8 cellular contexts compared by ENCODE assay signal in the genomic region with DNA sequence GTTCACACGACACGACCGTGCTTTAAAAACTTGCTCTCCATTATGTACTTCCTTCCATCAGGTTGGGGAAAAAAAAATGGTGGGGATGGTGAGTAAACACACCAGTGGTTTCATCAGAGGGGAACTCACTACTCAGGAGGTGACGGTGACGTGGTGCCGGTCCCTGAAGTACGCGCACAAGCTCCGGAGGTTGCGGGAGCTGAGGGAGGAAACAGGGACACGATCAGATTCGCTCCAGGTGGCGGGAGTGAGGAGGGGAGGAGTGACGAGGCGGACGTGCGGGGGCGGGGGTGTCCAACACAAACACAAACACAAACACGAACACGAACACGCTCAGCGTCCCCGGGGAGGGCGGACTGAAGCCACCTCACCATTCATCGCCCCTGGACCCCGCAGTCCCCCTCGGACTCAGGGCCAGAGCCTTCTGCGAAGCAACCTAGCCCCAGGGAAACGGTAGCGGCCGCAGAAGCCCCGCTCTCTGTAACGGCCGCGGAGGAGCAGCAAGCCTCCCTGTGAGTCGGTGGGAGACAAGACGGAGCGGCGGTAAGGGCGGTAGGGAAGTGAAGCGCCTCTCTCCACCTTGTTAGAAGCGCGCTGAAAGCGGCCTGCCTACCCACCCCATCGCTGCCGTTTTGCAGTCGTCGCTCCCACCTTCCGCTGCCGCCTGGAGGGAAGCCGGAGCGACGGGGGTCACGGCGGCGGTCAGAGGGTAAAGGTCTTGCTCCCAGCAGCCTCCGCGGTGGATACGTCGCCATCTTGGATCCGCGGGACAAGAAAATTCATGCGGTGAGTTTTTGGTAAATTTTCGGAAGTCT. TPM values are rescaled to one million over a fixed set of nuclear protein-coding genes. Genes with fewer than 3 reads are reported as not detected.
DNase-seq lines count a peak whose midpoint lies in the region; ATAC-seq and TF ChIP-seq lines count a peak whose summit lies in the region.

Gene CNOT2 (plus strand): TSS at position 739 of the 815 bp plus-strand sequence. CDS start 34,794 bp downstream, outside the sequence.

- H3K27me3 Mint-ChIP-seq in naive thymus-derived CD8-positive, alpha-beta T cell, result no peaks in the 10 kb centered on the region
- no peaks in the 10 kb centered on the region for H3K27me3 Mint-ChIP-seq in stimulated activated naive B cell treated with anti-CD40 and anti-IgM and Interleukin-4, amounts not matched to agents 10 μg/mL and 1 μg/mL and 100 μg/mL, for 72 hours

- in situ Hi-C loops in GM23248 (cut with MboI), result no loop called here

- peaks cover 4% of the 10 kb centered on the region; the same call in 1 of the 2 replicates for H4K20me1 ChIP-seq in DOHH2 (ENCODE audit: control insufficient read depth, insufficient read depth, low read depth, low read length)
- peaks cover 11% of the 10 kb centered on the region for H4K20me1 ChIP-seq in GM23248 (ENCODE audit: insufficient read depth)
- H4K20me1 ChIP-seq in Karpas-422 (ENCODE audit: insufficient read depth, low read depth, low read length), result no peaks in the 10 kb centered on the region
- peaks cover 3% of the 10 kb centered on the region for H4K20me1 ChIP-seq in fibroblast of lung (ENCODE audit: control insufficient read depth, extremely low read depth, insufficient read depth, low read length)

- H3K27ac Mint-ChIP-seq in naive thymus-derived CD8-positive, alpha-beta T cell, result peak within 1 kb of the TSS; percentile 97 to 100 (median 99)
- peak within 1 kb of the TSS; percentile 99 for H3K27ac Mint-ChIP-seq in stimulated activated naive B cell treated with anti-CD40 and anti-IgM and Interleukin-4, amounts not matched to agents 10 μg/mL and 1 μg/mL and 100 μg/mL, for 72 hours

- H2AFZ ChIP-seq in GM23248, result peak within 1 kb of the TSS; percentile 79
- no peak within 1 kb of the TSS for H2AFZ ChIP-seq in Karpas-422 (ENCODE audit: low read length)
- H2AFZ ChIP-seq in fibroblast of lung (ENCODE audit: low read length), result peak within 1 kb of the TSS; percentile 95

- no peaks in the 10 kb centered on the region for H3K9me2 ChIP-seq in DOHH2 (replicated peaks; ENCODE audit: control insufficient read depth, low read length)
- no peaks in the 10 kb centered on the region for H3K9me2 ChIP-seq in GM23248 (ENCODE audit: insufficient read depth)
- no peaks in the 10 kb centered on the region for H3K9me2 ChIP-seq in Karpas-422 (replicated peaks; ENCODE audit: insufficient read depth, low read length)

- peak; percentile 77 to 80 for ATAC-seq in naive thymus-derived CD8-positive, alpha-beta T cell
- ATAC-seq in stimulated activated naive B cell treated with anti-CD40 and anti-IgM and Interleukin-4, amounts not matched to agents 10 μg/mL and 1 μg/mL and 100 μg/mL, for 72 hours (replicated peaks), result peak; percentile 87 to 89

- DNase-seq in GM23248, result peak; percentile 97
- DNase-seq in Karpas-422, result peak; percentile 95
- peak; percentile 91 for DNase-seq in RPMI8226
- DNase-seq in activated T-helper 1 cell treated with anti-CD3 and anti-CD28 coated beads, Interleukin-2, amount 50 U/mL, for 16 hours (ENCODE audit: low read depth in 1 of 2, low spot score in 1 of 2), result peak; percentile 81 to 83
- peak; percentile 88 to 91 for DNase-seq in fibroblast of lung (ENCODE audit: low read depth in 2 of 2)
- DNase-seq in naive thymus-derived CD8-positive, alpha-beta T cell, result peak; percentile 82 to 93 (median 90)
- peak; percentile 85 for DNase-seq in stimulated activated naive B cell treated with anti-CD40 and anti-IgM and Interleukin-4, amounts not matched to agents 10 μg/mL and 1 μg/mL and 100 μg/mL, for 72 hours

- H3K9me3 Mint-ChIP-seq in naive thymus-derived CD8-positive, alpha-beta T cell, result no peaks in the 10 kb centered on the region
- H3K9me3 Mint-ChIP-seq in stimulated activated naive B cell treated with anti-CD40 and anti-IgM and Interleukin-4, amounts not matched to agents 10 μg/mL and 1 μg/mL and 100 μg/mL, for 72 hours, result no peaks in the 10 kb centered on the region

- H3K36me3 Mint-ChIP-seq in naive thymus-derived CD8-positive, alpha-beta T cell, result peaks cover 11 to 67% (median 22%) of the 10 kb centered on the region in 3 donors
- H3K36me3 Mint-ChIP-seq in stimulated activated naive B cell treated with anti-CD40 and anti-IgM and Interleukin-4, amounts not matched to agents 10 μg/mL and 1 μg/mL and 100 μg/mL, for 72 hours, result peaks cover 29 to 35% of the 10 kb centered on the region in 2 donors

- POLR2A ChIA-PET in naive thymus-derived CD8-positive, alpha-beta T cell (lab: Charles Lee), result interaction anchor here (0.6 to 2.1 kb wide), 7 partner anchors 62 to 1420 kb away, joined by 3 to 18 read pairs (median 5); partner anchors contain the start of genes KCNMB4, THAP2 and ZFC3H1

- H3K27ac ChIP-seq in DOHH2 (ENCODE audit: low read depth, low read length) (peak within 1 kb of the TSS; percentile 92), GM23248 (peak within 1 kb of the TSS; percentile 99), Karpas-422 (ENCODE audit: low read length) (peak within 1 kb of the TSS; percentile 97), fibroblast of lung (ENCODE audit: insufficient read depth, low read length) (peak within 1 kb of the TSS; percentile 100)

- H3K27me3 ChIP-seq in DOHH2 (ENCODE audit: control insufficient read depth, low read length) (no peaks in the 10 kb centered on the region), GM23248 (replicated peaks; ENCODE audit: insufficient read depth) (no peaks in the 10 kb centered on the region), Karpas-422 (ENCODE audit: low read length) (no peaks in the 10 kb centered on the region), fibroblast of lung (ENCODE audit: control insufficient read depth, insufficient read depth, low read length) (no peaks in the 10 kb centered on the region)

- H3K9me3 ChIP-seq in DOHH2 (ENCODE audit: control insufficient read depth, insufficient read depth, low read length), result no peaks in the 10 kb centered on the region; the same call in 1 of the 2 replicates
- no peaks in the 10 kb centered on the region for H3K9me3 ChIP-seq in GM23248 (ENCODE audit: low read depth)
- no peaks in the 10 kb centered on the region for H3K9me3 ChIP-seq in Karpas-422 (ENCODE audit: low read length)
- H3K9me3 ChIP-seq in fibroblast of lung (ENCODE audit: control insufficient read depth, insufficient read depth, low read depth, low read length), result no peaks in the 10 kb centered on the region

- peak within 1 kb of the TSS; percentile 99 for H3K9ac ChIP-seq in GM23248
- H3K9ac ChIP-seq in Karpas-422 (ENCODE audit: low read length), result peak within 1 kb of the TSS; percentile 99
- H3K9ac ChIP-seq in fibroblast of lung (ENCODE audit: insufficient read depth, low read length), result peak within 1 kb of the TSS; percentile 100

- H3K4me2 ChIP-seq in DOHH2 (ENCODE audit: low read length) (peak within 1 kb of the TSS; percentile 81), GM23248 (ENCODE audit: unreplicated experiment) (peak within 1 kb of the TSS; percentile 99), Karpas-422 (ENCODE audit: low read depth, low read length, poor library complexity, severe bottlenecking) (peak within 1 kb of the TSS; percentile 85), fibroblast of lung (ENCODE audit: extremely low read depth, insufficient read depth, low read length) (peak within 1 kb of the TSS; percentile 98)

- H3K4me3 Mint-ChIP-seq in naive thymus-derived CD8-positive, alpha-beta T cell, result peak within 1 kb of the TSS; percentile 97 to 100 (median 99)
- peak within 1 kb of the TSS; percentile 95 to 97 for H3K4me3 Mint-ChIP-seq in stimulated activated naive B cell treated with anti-CD40 and anti-IgM and Interleukin-4, amounts not matched to agents 10 μg/mL and 1 μg/mL and 100 μg/mL, for 72 hours

- TF ChIP-seq CTCF in DOHH2 (IDR thresholded peaks at IDR 0.05; ENCODE audit: low read depth, low read length, poor library complexity, severe bottlenecking) (no peak), fibroblast of lung (conservative IDR thresholded peaks at IDR 0.05 in 1 of 2, IDR thresholded peaks at IDR 0.05 in 1 of 2; ENCODE audit: low read depth in 1 of 2, low read length in 2 of 2) (no peak)

- H3K4me1 ChIP-seq in DOHH2 (ENCODE audit: control insufficient read depth, low read length) (peaks cover 55% of the 10 kb centered on the region), GM23248 (ENCODE audit: insufficient read depth) (peaks cover 41% of the 10 kb centered on the region), Karpas-422 (ENCODE audit: low read length) (peaks cover 50% of the 10 kb centered on the region), fibroblast of lung (ENCODE audit: control insufficient read depth, extremely low read depth, insufficient read depth, low read length) (peaks cover 10% of the 10 kb centered on the region)

- H3F3A ChIP-seq in DOHH2 (ENCODE audit: control insufficient read depth, insufficient read depth) (peaks cover 3% of the 10 kb centered on the region; the same call in 1 of the 2 replicates), GM23248 (ENCODE audit: insufficient read depth) (peaks cover 19% of the 10 kb centered on the region)

- peaks cover 31 to 74% (median 62%) of the 10 kb centered on the region in 4 donors for H3K4me1 Mint-ChIP-seq in naive thymus-derived CD8-positive, alpha-beta T cell
- H3K4me1 Mint-ChIP-seq in stimulated activated naive B cell treated with anti-CD40 and anti-IgM and Interleukin-4, amounts not matched to agents 10 μg/mL and 1 μg/mL and 100 μg/mL, for 72 hours, result peaks cover 27 to 46% of the 10 kb centered on the region in 2 donors

- H3K36me3 ChIP-seq in DOHH2 (ENCODE audit: control insufficient read depth, low read length), result peaks cover 95% of the 10 kb centered on the region
- H3K36me3 ChIP-seq in GM23248 (ENCODE audit: low read depth), result peaks cover 14% of the 10 kb centered on the region
- H3K36me3 ChIP-seq in Karpas-422 (ENCODE audit: insufficient read depth, low read length), result peaks cover 71% of the 10 kb centered on the region
- H3K36me3 ChIP-seq in fibroblast of lung (ENCODE audit: control insufficient read depth, insufficient read depth, low read length), result peaks cover 4% of the 10 kb centered on the region

- 1% methylated on average over 55 to 56 of the region's 64 CpGs for WGBS in GM23248 (ENCODE audit: low coverage in 1 of 2, low lambda C conversion rate in 2 of 2, missing lambda C conversion rate in 2 of 2), 2 experiments

- H3K4me3 ChIP-seq in DOHH2 (ENCODE audit: low read length) (peak within 1 kb of the TSS; percentile 99), GM23248 (peak within 1 kb of the TSS; percentile 97), Karpas-422 (ENCODE audit: low read length) (peak within 1 kb of the TSS; percentile 94), fibroblast of lung (replicated peaks in 1 of 4; ENCODE audit: control extremely low read depth in 1 of 4, insufficient read depth in 1 of 4, low read depth in 3 of 4, low read length in 4 of 4) (peak within 1 kb of the TSS; percentile 90 to 97 (median 96))

- peaks cover 91% of the 10 kb centered on the region for H3K79me2 ChIP-seq in DOHH2 (ENCODE audit: control insufficient read depth, low read length)
- peaks cover 74% of the 10 kb centered on the region for H3K79me2 ChIP-seq in GM23248 (ENCODE audit: insufficient read depth)
- H3K79me2 ChIP-seq in Karpas-422 (ENCODE audit: low read length), result peaks cover 75% of the 10 kb centered on the region
- peaks cover 44% of the 10 kb centered on the region for H3K79me2 ChIP-seq in fibroblast of lung (ENCODE audit: control insufficient read depth, insufficient read depth, low read length)

RNA-seq across cellular contexts. Expression of gene CNOT2, which starts in this region (rescaled TPM):
- total RNA-seq in GM23248 (2014; rRNA removed; shearing (Covaris generic)), result 72.0 and 74.3 TPM in 2 replicates
- polyA plus RNA-seq in GM23248 (2016; fragmentation: Nextera tagmentation; extraction: Ambion mirVana) (76.1 and 92.4 TPM in 2 replicates), fibroblast of lung (95.2 and 96.3 TPM in 2 replicates)
- 218 and 289 TPM in 2 replicates for total RNA-seq in Karpas-422 (2014; rRNA removed; shearing (Covaris generic); ENCODE audit: low replicate concordance)
- total RNA-seq in fibroblast of lung, result 116 and 124 TPM in 2 replicates
- polyA plus RNA-seq in fibroblast of lung (2012), result 41.5 and 53.4 TPM in 2 replicates
- 81.5 and 82.0 TPM in 2 replicates for polyA minus RNA-seq in fibroblast of lung (ENCODE audit: low replicate concordance)
- total RNA-seq in naive thymus-derived CD8-positive, alpha-beta T cell, result 100 to 1,000 TPM; 140 to 143 TPM
- 100 to 1,000 TPM; 110 to 124 (median 119) TPM for polyA plus RNA-seq in naive thymus-derived CD8-positive, alpha-beta T cell

Comparison
In these comparisons a context has a peak if more than half of its experiments do, and no peak if none do; other contexts are left out.
1. Peak in every context shown above with its lines: DNase-seq, ATAC-seq, H3K4me3 ChIP-seq and H3K27ac ChIP-seq.